Comparison of ENCODE assay signal across 16 cellular contexts in the genomic region with DNA sequence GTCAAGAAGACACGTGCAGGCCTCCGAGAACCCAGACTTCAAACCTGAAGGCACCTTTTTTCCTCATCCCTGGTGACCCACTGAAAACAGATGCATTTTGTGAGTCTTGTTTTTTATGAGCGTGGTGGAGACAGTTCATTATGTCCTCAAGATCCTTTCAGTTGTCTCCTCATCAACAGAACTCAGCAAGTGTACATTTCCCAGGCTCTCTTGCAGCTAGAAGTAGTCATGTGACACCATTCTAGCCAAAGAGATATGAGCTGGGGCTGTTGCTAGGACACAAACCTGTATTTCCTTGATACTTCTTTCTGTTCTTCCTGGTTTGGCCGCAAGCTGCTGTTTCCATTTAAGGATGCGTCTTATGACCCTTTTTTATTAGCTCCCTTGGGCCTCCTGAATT.
DNase-seq lines count a peak whose midpoint lies in the region; ATAC-seq and TF ChIP-seq lines count a peak whose summit lies in the region.
"Had no signal": no experiment of that assay in that cellular context is flagged by ENCODE, and none has a peak within 500 bp of the region (broad histone marks: within the 10 kb centered on the region; RNA-seq: fewer than 3 reads in every experiment).

No MANE protein-coding gene starts in this region.

- H3K9me3 ChIP-seq in SK-N-SH = no peaks in the 10 kb centered on the region

- WGBS in SK-N-SH (ENCODE audit: low lambda C conversion rate) = 51% methylated on average over 5 of the region's 5 CpGs

- H3K9me2 ChIP-seq in SK-N-SH = no peaks in the 10 kb centered on the region

- TF ChIP-seq EP300 in SK-N-SH (IDR thresholded peaks at IDR 0.05; ENCODE audit: borderline replicate concordance in 1 of 2, low read depth in 1 of 2, low read length in 1 of 2) = no peak

- H3K9me3 Mint-ChIP-seq in effector memory CD8-positive, alpha-beta T cell = peaks cover 0 to 9% of the 10 kb centered on the region in 2 donors

- H3K79me2 ChIP-seq in SK-N-SH (ENCODE audit: insufficient read depth) = no peaks in the 10 kb centered on the region

- no peaks in the 10 kb centered on the region for H3K36me3 ChIP-seq in SK-N-SH (replicated peaks in 1 of 2; ENCODE audit: control insufficient read depth in 1 of 2, insufficient read depth in 2 of 2, low read length in 1 of 2)
- H3K36me3 ChIP-seq: BLaER1 had no signal

- no peak overlapping the region for H3K4me2 ChIP-seq in SK-N-SH
- H3K4me2 ChIP-seq: BLaER1 had no signal

- no peak overlapping the region for H3K9ac ChIP-seq in SK-N-SH
- H3K9ac ChIP-seq: BLaER1 had no signal

- no peaks in the 10 kb centered on the region for H3F3A ChIP-seq in SK-N-SH (replicated peaks; ENCODE audit: insufficient read depth)

- H3K27ac ChIP-seq in SK-N-SH (ENCODE audit: low read depth in 2 of 2, low read length in 1 of 2) = no peak overlapping the region
- H3K27ac ChIP-seq: 22Rv1, BLaER1 had no signal

- no peak overlapping the region for H2AFZ ChIP-seq in SK-N-SH (ENCODE audit: low read depth)

- no peak for TF ChIP-seq CTCF in SK-N-SH (IDR thresholded peaks at IDR 0.05)

- H3K27ac Mint-ChIP-seq in effector memory CD8-positive, alpha-beta T cell = no peak overlapping the region
- H3K27ac Mint-ChIP-seq: CD8-positive, alpha-beta memory T cell had no signal

- H3K27me3 Mint-ChIP-seq in effector memory CD8-positive, alpha-beta T cell = peaks cover 9 to 49% of the 10 kb centered on the region in 2 donors

- TF ChIP-seq RAD21 in SK-N-SH (IDR thresholded peaks at IDR 0.05; ENCODE audit: low read length) = no peak

- POLR2A ChIA-PET in SK-N-SH (lab: Yijun Ruan, JAX) = no interaction called here

- H4K20me1 ChIP-seq in SK-N-SH (ENCODE audit: insufficient read depth) = no peaks in the 10 kb centered on the region
- H4K20me1 ChIP-seq: BLaER1 had no signal

- H3K27me3 ChIP-seq in SK-N-SH (ENCODE audit: insufficient read depth) = 0 out of 2 replicates have a peak, but pooled peaks cover 4% of the 10 kb centered on the region
- H3K27me3 ChIP-seq: BLaER1 had no signal

- DNase-seq in SK-N-SH = no peak
- peak; percentile 34 for DNase-seq in RPMI7951 (ENCODE audit: low read depth)
- peak; percentile 22 for DNase-seq in fibroblast of gingiva (ENCODE audit: low read depth)
- DNase-seq in D341Med (ENCODE audit: low spot score) = no peak
- no peak for DNase-seq in effector CD4-positive, alpha-beta T cell
- no peak for DNase-seq in effector memory CD8-positive, alpha-beta T cell
- no peak for DNase-seq in AG20443 (ENCODE audit: low spot score)
- DNase-seq: AML-193; CD8-positive, alpha-beta memory T cell; DMS 273 treated with DMSO at 0.1 percent for 48 hours; H7; KG1 had no signal

- CTCF ChIA-PET in SK-N-SH (lab: Yijun Ruan, JAX) = interaction anchor here (0.7 to 1.4 kb wide), 2 partner anchors 11 to 547 kb away, joined by 3 to 4 read pairs; no protein-coding TSS in a partner anchor

- no peaks in the 10 kb centered on the region for H3K4me1 Mint-ChIP-seq in effector memory CD8-positive, alpha-beta T cell (ENCODE audit: low read depth in 2 of 2)
- H3K4me1 Mint-ChIP-seq: CD8-positive, alpha-beta memory T cell had no signal

- no peaks in the 10 kb centered on the region for H3K36me3 Mint-ChIP-seq in effector memory CD8-positive, alpha-beta T cell (ENCODE audit: insufficient read depth)
- H3K36me3 Mint-ChIP-seq: CD8-positive, alpha-beta memory T cell had no signal

- no peak for ATAC-seq in SK-N-SH treated with all-trans-retinoic acid at 6 μM for 48 hours
- ATAC-seq in effector memory CD8-positive, alpha-beta T cell (replicated peaks) = no peak
- ATAC-seq: GM12878 had no signal

- no peak overlapping the region for H3K4me3 Mint-ChIP-seq in effector memory CD8-positive, alpha-beta T cell
- H3K4me3 Mint-ChIP-seq: CD8-positive, alpha-beta memory T cell had no signal

- no peak overlapping the region for H3K4me3 ChIP-seq in SK-N-SH (ENCODE audit: low read depth in 2 of 2, low read length in 1 of 2)
- H3K4me3 ChIP-seq: BLaER1, GM12878 had no signal

- no peaks in the 10 kb centered on the region for H3K4me1 ChIP-seq in SK-N-SH (ENCODE audit: control insufficient read depth in 1 of 2, insufficient read depth in 2 of 2, low read depth in 1 of 2, low read length in 1 of 2)

TF ChIP-seq in SK-N-SH, 30 proteins besides CTCF, POLR2A, EP300 and RAD21:
- TF ChIP-seq USF2 (IDR thresholded peaks at IDR 0.05; ENCODE audit: borderline replicate concordance, low read depth, low read length) = no peak
- TF ChIP-seq ELF1 (IDR thresholded peaks at IDR 0.05) = no peak
- TF ChIP-seq RFX5 (IDR thresholded peaks at IDR 0.05; ENCODE audit: low read length) = no peak
- TF ChIP-seq USF1 (IDR thresholded peaks at IDR 0.05; ENCODE audit: borderline replicate concordance, low read depth) = peak; percentile 39
- no peak for TF ChIP-seq RXRA (IDR thresholded peaks at IDR 0.05; ENCODE audit: borderline replicate concordance, low read depth)
- TF ChIP-seq NFIC (IDR thresholded peaks at IDR 0.05; ENCODE audit: borderline replicate concordance) = no peak

TF ChIP-seq in SK-N-SH treated with all-trans-retinoic acid at 6 μM for 48 hours, 23 proteins besides CTCF, POLR2A, EP300 and RAD21:
- TF ChIP-seq ZNF70 (CRISPR knock-in tag; IDR thresholded peaks at IDR 0.05) = no peak
- TF ChIP-seq ZC3H10 (CRISPR knock-in tag; IDR thresholded peaks at IDR 0.05) = no peak
- no peak for TF ChIP-seq ESRRG (CRISPR knock-in tag; IDR thresholded peaks at IDR 0.05)
- no peak for TF ChIP-seq GLIS3 (CRISPR knock-in tag; IDR thresholded peaks at IDR 0.05)
- TF ChIP-seq, protein P1, sequence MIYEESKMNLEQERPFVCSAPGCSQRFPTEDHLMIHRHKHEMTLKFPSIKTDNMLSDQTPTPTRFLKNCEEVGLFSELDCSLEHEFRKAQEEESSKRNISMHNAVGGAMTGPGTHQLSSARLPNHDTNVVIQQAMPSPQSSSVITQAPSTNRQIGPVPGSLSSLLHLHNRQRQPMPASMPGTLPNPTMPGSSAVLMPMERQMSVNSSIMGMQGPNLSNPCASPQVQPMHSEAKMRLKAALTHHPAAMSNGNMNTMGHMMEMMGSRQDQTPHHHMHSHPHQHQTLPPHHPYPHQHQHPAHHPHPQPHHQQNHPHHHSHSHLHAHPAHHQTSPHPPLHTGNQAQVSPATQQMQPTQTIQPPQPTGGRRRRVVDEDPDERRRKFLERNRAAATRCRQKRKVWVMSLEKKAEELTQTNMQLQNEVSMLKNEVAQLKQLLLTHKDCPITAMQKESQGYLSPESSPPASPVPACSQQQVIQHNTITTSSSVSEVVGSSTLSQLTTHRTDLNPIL (CRISPR knock-in tag; IDR thresholded peaks at IDR 0.05; ENCODE audit: low read depth) = no peak
- no peak for TF ChIP-seq CSDC2 (CRISPR knock-in tag; IDR thresholded peaks at IDR 0.05)
- TF ChIP-seq ZNF8 (CRISPR knock-in tag; IDR thresholded peaks at IDR 0.05) = no peak
- TF ChIP-seq, protein P2, sequence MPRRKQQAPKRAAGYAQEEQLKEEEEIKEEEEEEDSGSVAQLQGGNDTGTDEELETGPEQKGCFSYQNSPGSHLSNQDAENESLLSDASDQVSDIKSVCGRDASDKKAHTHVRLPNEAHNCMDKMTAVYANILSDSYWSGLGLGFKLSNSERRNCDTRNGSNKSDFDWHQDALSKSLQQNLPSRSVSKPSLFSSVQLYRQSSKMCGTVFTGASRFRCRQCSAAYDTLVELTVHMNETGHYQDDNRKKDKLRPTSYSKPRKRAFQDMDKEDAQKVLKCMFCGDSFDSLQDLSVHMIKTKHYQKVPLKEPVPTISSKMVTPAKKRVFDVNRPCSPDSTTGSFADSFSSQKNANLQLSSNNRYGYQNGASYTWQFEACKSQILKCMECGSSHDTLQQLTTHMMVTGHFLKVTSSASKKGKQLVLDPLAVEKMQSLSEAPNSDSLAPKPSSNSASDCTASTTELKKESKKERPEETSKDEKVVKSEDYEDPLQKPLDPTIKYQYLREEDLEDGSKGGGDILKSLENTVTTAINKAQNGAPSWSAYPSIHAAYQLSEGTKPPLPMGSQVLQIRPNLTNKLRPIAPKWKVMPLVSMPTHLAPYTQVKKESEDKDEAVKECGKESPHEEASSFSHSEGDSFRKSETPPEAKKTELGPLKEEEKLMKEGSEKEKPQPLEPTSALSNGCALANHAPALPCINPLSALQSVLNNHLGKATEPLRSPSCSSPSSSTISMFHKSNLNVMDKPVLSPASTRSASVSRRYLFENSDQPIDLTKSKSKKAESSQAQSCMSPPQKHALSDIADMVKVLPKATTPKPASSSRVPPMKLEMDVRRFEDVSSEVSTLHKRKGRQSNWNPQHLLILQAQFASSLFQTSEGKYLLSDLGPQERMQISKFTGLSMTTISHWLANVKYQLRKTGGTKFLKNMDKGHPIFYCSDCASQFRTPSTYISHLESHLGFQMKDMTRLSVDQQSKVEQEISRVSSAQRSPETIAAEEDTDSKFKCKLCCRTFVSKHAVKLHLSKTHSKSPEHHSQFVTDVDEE (CRISPR knock-in tag; IDR thresholded peaks at IDR 0.05) = no peak
- TF ChIP-seq PATZ1 (CRISPR knock-in tag; IDR thresholded peaks at IDR 0.05; ENCODE audit: borderline replicate concordance) = no peak

Comparison
In these comparisons a context has a peak if more than half of its experiments do, and no peak if none do; other contexts are left out.
1. DNase-seq: peak in RPMI7951 (single experiment) and fibroblast of gingiva (single experiment); none in SK-N-SH (single experiment), D341Med (single experiment), effector CD4-positive, alpha-beta T cell (single experiment), effector memory CD8-positive, alpha-beta T cell (0 of 3) and AG20443 (single experiment).